Comparison of ENCODE assay signal across 1 cellular context in the genomic region with DNA sequence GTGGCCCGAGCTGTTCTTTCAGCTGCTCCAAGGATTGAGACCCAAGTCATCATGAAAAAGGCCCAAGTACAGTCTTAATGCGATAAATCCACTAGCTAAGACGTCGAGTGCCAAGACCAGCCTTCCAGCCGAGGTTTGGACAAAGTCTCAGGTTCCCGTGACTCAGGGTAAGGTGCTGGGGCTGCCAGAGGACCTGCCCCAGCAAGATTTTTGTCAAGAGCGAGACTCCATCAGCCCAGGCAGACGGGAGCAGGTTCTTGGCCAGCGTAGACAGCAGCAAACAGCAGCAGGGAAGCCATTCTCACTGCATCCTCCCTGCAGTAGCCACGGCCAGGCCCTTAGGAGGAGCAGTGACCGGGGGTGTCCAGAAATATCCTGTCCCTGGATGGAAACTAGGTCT.
TF ChIP-seq lines count a peak whose summit lies in the region.

No MANE protein-coding gene starts in this region.

TF ChIP-seq in HepG2, 621 proteins besides CTCF, POLR2A, EP300 and RAD21:
- TF ChIP-seq AGO2 (optimal IDR thresholded peaks at IDR 0.05; ENCODE audit: low read depth, low read length) = peak; percentile 18
- 0 out of 2 replicates have a peak, but pooled peaks have one; percentile 57 for TF ChIP-seq ZC3H13 (CRISPR knock-in tag; IDR thresholded peaks at IDR 0.05)
- no peak for TF ChIP-seq ZFX (CRISPR knock-in tag; IDR thresholded peaks at IDR 0.05; ENCODE audit: low read depth)
